In the genomic region with DNA sequence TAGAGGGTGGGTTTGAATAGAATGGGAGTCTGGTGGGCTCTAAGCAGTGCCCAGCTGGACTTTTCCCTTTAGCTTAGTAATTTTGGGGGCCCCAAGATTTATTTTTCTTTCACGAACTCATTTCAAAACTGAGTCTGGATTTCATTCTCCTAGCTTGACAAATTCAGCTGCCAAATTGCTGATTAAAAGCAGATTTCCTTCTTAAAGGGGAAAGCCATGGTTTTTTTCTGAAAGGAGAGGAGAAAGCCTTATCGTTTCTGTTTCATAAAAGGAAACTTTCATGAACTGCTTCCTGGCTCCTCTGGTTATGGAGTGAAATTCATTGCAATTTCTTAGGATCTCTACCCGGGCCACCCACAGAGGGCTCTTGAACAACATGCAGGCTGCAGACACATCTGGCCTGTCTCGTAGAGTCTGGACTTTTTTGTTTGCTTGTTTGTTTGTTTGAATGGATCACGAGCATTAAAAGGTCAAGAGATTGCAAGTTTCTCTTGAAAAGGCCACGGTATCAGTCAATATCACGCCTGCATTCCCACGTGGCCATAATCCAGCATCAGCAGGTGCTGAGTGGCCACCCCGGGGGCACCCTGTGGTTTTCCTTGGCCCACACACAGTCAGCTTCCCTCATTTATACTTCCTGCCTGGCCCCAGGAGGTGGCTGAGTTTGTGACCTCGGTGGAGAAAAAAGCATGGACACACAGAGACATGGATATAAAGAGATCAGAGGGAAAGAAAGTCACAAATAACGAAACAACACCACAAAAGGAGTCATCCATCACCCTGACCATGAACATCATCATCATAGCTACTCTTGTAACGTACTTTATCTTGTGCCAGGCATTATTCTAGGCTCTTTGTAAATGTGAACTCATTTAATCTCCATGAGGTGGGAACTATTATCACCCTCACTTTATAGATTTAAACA, we compare ENCODE assay signal across 11 cellular contexts. TPM values are rescaled to one million over a fixed set of nuclear protein-coding genes. Genes with fewer than 3 reads are reported as not detected.
DNase-seq lines count a peak whose midpoint lies in the region; ATAC-seq, FAIRE-seq and TF ChIP-seq lines count a peak whose summit lies in the region.
"Had no signal": no experiment of that assay in that cellular context is flagged by ENCODE, and none has a peak within 500 bp of the region (broad histone marks: within the 10 kb centered on the region; RNA-seq: fewer than 3 reads in every experiment).

No MANE protein-coding gene starts in this region.

- H3K36me3 ChIP-seq in HepG2 (replicated peaks in 1 of 2; ENCODE audit: control insufficient read depth in 1 of 2, insufficient read depth in 2 of 2, low read length in 2 of 2) (no peaks in the 10 kb centered on the region), right lobe of liver (no peaks in the 10 kb centered on the region), H1 (ENCODE audit: control insufficient read depth in 2 of 4, insufficient read depth in 4 of 4, low read length in 3 of 4) (no peaks in the 10 kb centered on the region)
- H3K36me3 ChIP-seq: esophagus muscularis mucosa had no signal

- H3K27ac ChIP-seq in HepG2 (ENCODE audit: extremely low read length, insufficient read depth, low read length) (no peak overlapping the region), right lobe of liver (no peak overlapping the region), H1 (ENCODE audit: low read depth, low read length) (no peak overlapping the region)
- H3K27ac ChIP-seq: esophagus muscularis mucosa had no signal

- H2BK5ac ChIP-seq in H1 (ENCODE audit: low read depth, low read length), result no peak overlapping the region

- H2AK5ac ChIP-seq in H1 (ENCODE audit: low read depth, low read length), result no peak overlapping the region

- H2BK15ac ChIP-seq in H1 (ENCODE audit: low read length), result no peak overlapping the region

- no peak overlapping the region for H4K91ac ChIP-seq in H1 (replicated peaks; ENCODE audit: insufficient read length, low read length)

- no peaks in the 10 kb centered on the region for H3K79me1 ChIP-seq in H1 (ENCODE audit: low read depth, low read length)

- no peak overlapping the region for H3K4me3 ChIP-seq in HepG2 (replicated peaks in 1 of 3; ENCODE audit: insufficient read depth in 1 of 3, low read depth in 2 of 3, low read length in 3 of 3)
- H3K4me3 ChIP-seq in right lobe of liver, result no peak overlapping the region
- peak overlapping the region in 1 of 4 experiments; percentile 0; a peak in 1 of 8 replicates for H3K4me3 ChIP-seq in H1 (ENCODE audit: extremely low read depth in 1 of 4, insufficient read depth in 2 of 4, low read depth in 3 of 4, low read length in 4 of 4)
- H3K4me3 ChIP-seq: esophagus muscularis mucosa had no signal

- WGBS in HepG2 (ENCODE audit: low lambda C conversion rate), result 4% methylated on average over 12 of the region's 12 CpGs
- WGBS in right lobe of liver (ENCODE audit: insufficient coverage, low coverage, low lambda C conversion rate, missing lambda C conversion rate), result 3% methylated on average over 12 of the region's 12 CpGs
- 37% methylated on average over 12 of the region's 12 CpGs; no CpG with 5 or more reads in 1 of the 2 experiments for WGBS in H1 (ENCODE audit: extremely low coverage in 1 of 2, insufficient coverage in 1 of 2, insufficient read length in 1 of 2, insufficient replicate concordance in 2 of 2, low coverage in 1 of 2, low lambda C conversion rate in 2 of 2, missing lambda C conversion rate in 1 of 2), 2 experiments

- intact Hi-C loops in HepG2 (cut with micrococcal nuclease; ENCODE audit: unreplicated experiment) (no loop called here), right lobe of liver (cut with DNase I) (no loop called here)

- TF ChIP-seq POLR2A in HepG2 (IDR thresholded peaks at IDR 0.05; ENCODE audit: insufficient read depth in 1 of 2, low read depth in 2 of 2, low read length in 2 of 2) (no peak), right lobe of liver (IDR thresholded peaks at IDR 0.05) (no peak), H1 (IDR thresholded peaks at IDR 0.05; ENCODE audit: control extremely low read depth in 1 of 2, low read depth in 2 of 2, low read length in 2 of 2) (no peak)

- H3K4ac ChIP-seq in H1 (replicated peaks; ENCODE audit: insufficient read length, low read depth, low read length), result no peak overlapping the region

- no peak overlapping the region for H2AFZ ChIP-seq in HepG2 (ENCODE audit: low read length)
- no peak overlapping the region for H2AFZ ChIP-seq in H1 (ENCODE audit: low read length)

- CTCF ChIA-PET in HepG2 (lab: Yijun Ruan, JAX; ENCODE audit: low intra/inter-chr PET ratio, low total read pairs), result interaction anchor here (1.1 to 1.3 kb wide), 4 partner anchors 15 to 252 kb away, joined by 3 to 5 read pairs (median 4); no protein-coding TSS in a partner anchor
- CTCF ChIA-PET in H1 (lab: Charles Lee; ENCODE audit: partially characterized antibody), result interaction anchor here (0.6 to 3.5 kb wide), 57 partner anchors 9 to 565 kb away, joined by 3 to 22 read pairs (median 4); a partner anchor contains a TSS

- TF ChIP-seq CTCF in HepG2 (CRISPR knock-in tag; IDR thresholded peaks at IDR 0.05), result no peak
- TF ChIP-seq CTCF in right lobe of liver (IDR thresholded peaks at IDR 0.05), result no peak
- TF ChIP-seq CTCF in H1 (IDR thresholded peaks at IDR 0.05; ENCODE audit: control extremely low read depth in 1 of 3, insufficient read depth in 1 of 3, low read depth in 1 of 3, low read length in 3 of 3), result no peak

- POLR2A ChIA-PET in HepG2 (lab: Yijun Ruan, JAX) (interaction anchor here (0.6 kb wide), 1 partner anchor 118 kb away, joined by 3 read pairs; no protein-coding TSS in a partner anchor), H1 (lab: Charles Lee; ENCODE audit: partially characterized antibody) (interaction anchor here (0.7 to 3.3 kb wide), 5 partner anchors 10 to 179 kb away, joined by 3 to 35 read pairs (median 3); a partner anchor contains a TSS)

- H3K4me1 ChIP-seq in HepG2 (ENCODE audit: insufficient read depth, low read length), result no peaks in the 10 kb centered on the region
- H3K4me1 ChIP-seq in right lobe of liver, result no peaks in the 10 kb centered on the region
- H3K4me1 ChIP-seq in H1 (replicated peaks in 1 of 4; ENCODE audit: control insufficient read depth in 3 of 4, insufficient read depth in 4 of 4, low read length in 3 of 4), result peaks cover 0 to 7% (median 5%) of the 10 kb centered on the region in 4 experiments; a peak in 5 of 7 replicates
- H3K4me1 ChIP-seq: Caco-2 had no signal

- TF ChIP-seq RAD21 in HepG2 (CRISPR knock-in tag; IDR thresholded peaks at IDR 0.05) (no peak), H1 (IDR thresholded peaks at IDR 0.05 in 1 of 2, conservative IDR thresholded peaks at IDR 0.05 in 1 of 2; ENCODE audit: low read depth in 2 of 2, low read length in 2 of 2) (no peak)

- H3K56ac ChIP-seq in H1 (replicated peaks; ENCODE audit: insufficient read length, low read depth, low read length), result no peak overlapping the region

- no TSS peak for BruUV-seq in HepG2 (replicated peaks; lab: Mats Ljungman, UMichigan)

- no peak overlapping the region for H3K23ac ChIP-seq in H1 (ENCODE audit: insufficient read length)

- no peak overlapping the region for H3K14ac ChIP-seq in H1 (ENCODE audit: insufficient read length)

- no peaks in the 10 kb centered on the region for H4K20me1 ChIP-seq in HepG2 (ENCODE audit: insufficient read depth, low read length)
- no peaks in the 10 kb centered on the region for H4K20me1 ChIP-seq in H1 (replicated peaks in 1 of 2; ENCODE audit: control insufficient read depth in 1 of 2, insufficient read depth in 2 of 2, low read length in 2 of 2)

- H3K18ac ChIP-seq in H1 (ENCODE audit: extremely low read depth, low read length), result no peak overlapping the region

- H3K9ac ChIP-seq in HepG2 (ENCODE audit: insufficient read depth, low read depth, low read length) (no peak overlapping the region), H1 (replicated peaks in 1 of 4; ENCODE audit: extremely low read depth in 1 of 4, low read depth in 3 of 4, low read length in 3 of 4) (no peak overlapping the region)

- H2BK12ac ChIP-seq in H1 (ENCODE audit: low read depth, low read length), result no peak overlapping the region

- no peaks in the 10 kb centered on the region for H3K79me2 ChIP-seq in HepG2 (ENCODE audit: insufficient read depth, low read length)
- no peaks in the 10 kb centered on the region for H3K79me2 ChIP-seq in H1 (ENCODE audit: control insufficient read depth in 1 of 2, insufficient read depth in 2 of 2, low read length in 2 of 2)

- ATAC-seq in HepG2 (peak; percentile 38), right lobe of liver (no peak), GM21717 (IDR thresholded peaks at IDR 0.05; ENCODE audit: unreplicated experiment) (no peak)

- no peak for TF ChIP-seq EP300 in HepG2 (IDR thresholded peaks at IDR 0.05; ENCODE audit: low read depth in 2 of 2, low read length in 2 of 2)
- TF ChIP-seq EP300 in HepG2 (CRISPR knock-in tag; IDR thresholded peaks at IDR 0.05; ENCODE audit: borderline replicate concordance), result no peak
- TF ChIP-seq EP300 in H1 (IDR thresholded peaks at IDR 0.05; ENCODE audit: borderline replicate concordance in 1 of 2, low read depth in 2 of 2, low read length in 2 of 2), result no peak

- DNase-seq in HepG2 (ENCODE audit: low spot score) (no peak), right lobe of liver (no peak), NCI-H345 treated with DMSO at 0.1 percent for 48 hours (lab: John Stamatoyannopoulos, UW; ENCODE audit: unreplicated experiment) (peak; percentile 33), H1 (ENCODE audit: low read depth in 1 of 2, low spot score in 2 of 2) (peak in 1 of 2 experiments; percentile 48), nucleus accumbens (lab: John Stamatoyannopoulos, UW) (no peak), islet precursor cell (no peak), activated gamma-delta T cell (lab: John Stamatoyannopoulos, UW) (no peak)

- H3K27me3 ChIP-seq in HepG2 (ENCODE audit: control insufficient read depth in 1 of 2, insufficient read depth in 2 of 2, low read length in 2 of 2), result peaks cover 0 to 2% of the 10 kb centered on the region in 2 experiments; a peak in 2 of 5 replicates
- no peaks in the 10 kb centered on the region for H3K27me3 ChIP-seq in right lobe of liver
- H3K27me3 ChIP-seq in H1 (replicated peaks in 1 of 4; ENCODE audit: control insufficient read depth in 3 of 4, extremely low read depth in 1 of 4, insufficient read depth in 3 of 4, low read length in 3 of 4), result no peaks in the 10 kb centered on the region; a peak in 1 of 7 replicates

- no peak overlapping the region for H3K4me2 ChIP-seq in HepG2 (ENCODE audit: low read depth, low read length)
- peak overlapping the region in 1 of 2 experiments; percentile 44; a peak in 2 of 4 replicates for H3K4me2 ChIP-seq in H1 (ENCODE audit: insufficient read depth in 1 of 2, low read depth in 2 of 2, low read length in 2 of 2)

- no peak for FAIRE-seq in HepG2 (lab: Jason Lieb, UNC)
- FAIRE-seq in H1 (lab: Jason Lieb, UNC), result no peak

- H3K9me3 ChIP-seq in HepG2 (ENCODE audit: low read length) (no peaks in the 10 kb centered on the region), right lobe of liver (no peaks in the 10 kb centered on the region), H1 (ENCODE audit: insufficient read depth in 2 of 2, low read depth in 1 of 2, low read length in 1 of 2) (no peaks in the 10 kb centered on the region)
- H3K9me3 ChIP-seq: Caco-2, esophagus muscularis mucosa had no signal

- no peak overlapping the region for H2BK120ac ChIP-seq in H1 (replicated peaks; ENCODE audit: low read depth, low read length)

- H2BK20ac ChIP-seq in H1 (ENCODE audit: low read length), result no peak overlapping the region

- H4K5ac ChIP-seq in H1 (ENCODE audit: insufficient read length, low read depth, low read length), result no peak overlapping the region

- H4K8ac ChIP-seq in H1 (ENCODE audit: extremely low read depth, insufficient read depth, low read length), result no peak overlapping the region

- H3K23me2 ChIP-seq in H1 (ENCODE audit: low read depth, low read length), result no peaks in the 10 kb centered on the region

- in situ Hi-C loops in HepG2 (cut with HindIII; ENCODE audit: extremely low pct_ligation_motif_present, low pct_unique_long_range_greater_than_20kb), result no loop called here

RNA-seq across cellular contexts. Expression of a gene that starts 10.5 kb away (rescaled TPM):
- total RNA-seq in HepG2 (2016; rRNA removed; fragmentation: Illumina TruSeq; extraction: Trizol) (not detected in 2 replicates), right lobe of liver (not detected)
- total RNA-seq in HepG2 (2016; cell fraction: cytosol; rRNA removed; fragmentation: Illumina TruSeq; extraction: Trizol; ENCODE audit: low read depth), result not detected in 2 replicates
- total RNA-seq in HepG2 (2016; cell fraction: insoluble cytoplasmic fraction; rRNA removed; fragmentation: Illumina TruSeq; extraction: Trizol), result not detected in 2 replicates
- total RNA-seq in HepG2 (2016; cell fraction: membrane; rRNA removed; fragmentation: Illumina TruSeq; extraction: Trizol), result not detected in 2 replicates
- not detected in 2 replicates for total RNA-seq in HepG2 (2016; cell fraction: nucleus; rRNA removed; fragmentation: Illumina TruSeq; extraction: Trizol)
- polyA plus RNA-seq in HepG2 (2011; rRNA removed) (not detected in 2 replicates), H1 (2011; rRNA removed) (0.44 and 6.8 TPM in 2 replicates)
- polyA plus RNA-seq in HepG2 (2011; cell fraction: cytosol; rRNA removed), result not detected in 2 replicates
- polyA plus RNA-seq in HepG2 (2011; cell fraction: nucleus; rRNA removed), result not detected in 2 replicates
- not detected in 2 replicates for polyA plus RNA-seq in HepG2 (2012)
- polyA plus RNA-seq in HepG2 (2016; cell fraction: cytosol; fragmentation: Illumina TruSeq; extraction: Trizol; ENCODE audit: low read depth), result not detected in 2 replicates
- polyA plus RNA-seq in HepG2 (2016; cell fraction: insoluble cytoplasmic fraction; fragmentation: Illumina TruSeq; extraction: Trizol; ENCODE audit: low read depth), result not detected in 2 replicates
- polyA plus RNA-seq in HepG2 (2016; cell fraction: membrane; fragmentation: Illumina TruSeq; extraction: Trizol; ENCODE audit: low read depth), result not detected in 2 replicates
- not detected in 2 replicates for polyA plus RNA-seq in HepG2 (2016; cell fraction: nucleus; fragmentation: Illumina TruSeq; extraction: Trizol; ENCODE audit: insufficient read depth, low read depth)
- polyA minus RNA-seq in HepG2 (2011; rRNA and poly(A)+ RNA removed; ENCODE audit: low replicate concordance), result not detected in 2 replicates
- not detected in 2 replicates for polyA minus RNA-seq in HepG2 (2011; cell fraction: cytosol; rRNA and poly(A)+ RNA removed)
- not detected in 2 replicates for polyA minus RNA-seq in HepG2 (2011; cell fraction: nucleus; rRNA and poly(A)+ RNA removed)
- total RNA-seq in H1 (2021; fragmentation: NEBNext Ultra II Directional; extraction: Animal tissue kit (Norgen Biotek cat#: 25700)), result 1.3 TPM in 1 of 2 replicates, not detected in the other
- polyA plus RNA-seq in H1 (2011; cell fraction: cytosol; rRNA removed), result 0.41 TPM
- polyA plus RNA-seq in H1 (2011; cell fraction: nucleus; rRNA removed), result 2.3 TPM
- 0.20 to 1.7 TPM (median 0.57 TPM) in 4 replicates for polyA plus RNA-seq in H1 (2012, experiment 1 of 2)
- polyA plus RNA-seq in H1 (2012, experiment 2 of 2), result not detected
- 0.91 TPM for polyA plus RNA-seq in H1 (2013, experiment 1 of 2)
- 0.77 TPM for polyA plus RNA-seq in H1 (2013, experiment 2 of 2)
- 0.82 TPM in 1 of 2 replicates, not detected in the other for polyA minus RNA-seq in H1 (2011; rRNA and poly(A)+ RNA removed)
- not detected for polyA minus RNA-seq in H1 (2011; cell fraction: cytosol; rRNA and poly(A)+ RNA removed)
- polyA minus RNA-seq in H1 (2011; cell fraction: nucleus; rRNA and poly(A)+ RNA removed), result not detected
- total RNA-seq: Caco-2, esophagus muscularis mucosa had no signal
- polyA plus RNA-seq: IgD-negative memory B cell had no signal

RNA-seq across cellular contexts. Expression of a gene that starts 31.2 kb away (rescaled TPM):
- total RNA-seq in HepG2 (2016; rRNA removed; fragmentation: Illumina TruSeq; extraction: Trizol) (not detected in 2 replicates), right lobe of liver (not detected)
- not detected in 2 replicates for total RNA-seq in HepG2 (2016; cell fraction: cytosol; rRNA removed; fragmentation: Illumina TruSeq; extraction: Trizol; ENCODE audit: low read depth)
- total RNA-seq in HepG2 (2016; cell fraction: insoluble cytoplasmic fraction; rRNA removed; fragmentation: Illumina TruSeq; extraction: Trizol), result not detected in 2 replicates
- not detected in 2 replicates for total RNA-seq in HepG2 (2016; cell fraction: membrane; rRNA removed; fragmentation: Illumina TruSeq; extraction: Trizol)
- total RNA-seq in HepG2 (2016; cell fraction: nucleus; rRNA removed; fragmentation: Illumina TruSeq; extraction: Trizol), result not detected in 2 replicates
- polyA plus RNA-seq in HepG2 (2011; rRNA removed) (not detected in 2 replicates), H1 (2011; rRNA removed) (1.7 and 2.0 TPM in 2 replicates)
- not detected in 2 replicates for polyA plus RNA-seq in HepG2 (2011; cell fraction: cytosol; rRNA removed)
- not detected in 2 replicates for polyA plus RNA-seq in HepG2 (2011; cell fraction: nucleus; rRNA removed)
- polyA plus RNA-seq in HepG2 (2012), result not detected in 2 replicates
- not detected in 2 replicates for polyA plus RNA-seq in HepG2 (2016; cell fraction: cytosol; fragmentation: Illumina TruSeq; extraction: Trizol; ENCODE audit: low read depth)
- not detected in 2 replicates for polyA plus RNA-seq in HepG2 (2016; cell fraction: insoluble cytoplasmic fraction; fragmentation: Illumina TruSeq; extraction: Trizol; ENCODE audit: low read depth)
- not detected in 2 replicates for polyA plus RNA-seq in HepG2 (2016; cell fraction: membrane; fragmentation: Illumina TruSeq; extraction: Trizol; ENCODE audit: low read depth)
- polyA plus RNA-seq in HepG2 (2016; cell fraction: nucleus; fragmentation: Illumina TruSeq; extraction: Trizol; ENCODE audit: insufficient read depth, low read depth), result not detected in 2 replicates
- polyA minus RNA-seq in HepG2 (2011; rRNA and poly(A)+ RNA removed; ENCODE audit: low replicate concordance), result 0.23 TPM in 1 of 2 replicates, not detected in the other
- polyA minus RNA-seq in HepG2 (2011; cell fraction: cytosol; rRNA and poly(A)+ RNA removed), result not detected in 2 replicates
- polyA minus RNA-seq in HepG2 (2011; cell fraction: nucleus; rRNA and poly(A)+ RNA removed), result not detected in 2 replicates
- total RNA-seq in H1 (2021; fragmentation: NEBNext Ultra II Directional; extraction: Animal tissue kit (Norgen Biotek cat#: 25700)), result 0.55 and 0.76 TPM in 2 replicates
- 1.2 TPM for polyA plus RNA-seq in H1 (2011; cell fraction: cytosol; rRNA removed)
- 1.1 TPM for polyA plus RNA-seq in H1 (2011; cell fraction: nucleus; rRNA removed)
- 0.34 to 0.86 TPM (median 0.69 TPM) in 4 replicates for polyA plus RNA-seq in H1 (2012, experiment 1 of 2)
- 0.63 TPM for polyA plus RNA-seq in H1 (2012, experiment 2 of 2)
- 0.73 TPM for polyA plus RNA-seq in H1 (2013, experiment 1 of 2)
- polyA plus RNA-seq in H1 (2013, experiment 2 of 2), result 0.77 TPM
- 0.25 and 0.78 TPM in 2 replicates for polyA minus RNA-seq in H1 (2011; rRNA and poly(A)+ RNA removed)
- not detected for polyA minus RNA-seq in H1 (2011; cell fraction: cytosol; rRNA and poly(A)+ RNA removed)
- not detected for polyA minus RNA-seq in H1 (2011; cell fraction: nucleus; rRNA and poly(A)+ RNA removed)
- total RNA-seq: Caco-2, esophagus muscularis mucosa had no signal
- polyA plus RNA-seq: IgD-negative memory B cell had no signal

RNA-seq across cellular contexts. Expression of a gene that starts 47.7 kb away (rescaled TPM):
- total RNA-seq in HepG2 (2016; rRNA removed; fragmentation: Illumina TruSeq; extraction: Trizol) (0.15 TPM in 1 of 2 replicates, not detected in the other), right lobe of liver (not detected)
- not detected in 2 replicates for total RNA-seq in HepG2 (2016; cell fraction: cytosol; rRNA removed; fragmentation: Illumina TruSeq; extraction: Trizol; ENCODE audit: low read depth)
- total RNA-seq in HepG2 (2016; cell fraction: insoluble cytoplasmic fraction; rRNA removed; fragmentation: Illumina TruSeq; extraction: Trizol), result 0.13 TPM in 1 of 2 replicates, not detected in the other
- total RNA-seq in HepG2 (2016; cell fraction: membrane; rRNA removed; fragmentation: Illumina TruSeq; extraction: Trizol), result 0.14 TPM in 1 of 2 replicates, not detected in the other
- total RNA-seq in HepG2 (2016; cell fraction: nucleus; rRNA removed; fragmentation: Illumina TruSeq; extraction: Trizol), result not detected in 2 replicates
- polyA plus RNA-seq in HepG2 (2011; rRNA removed) (1.6 and 1.8 TPM in 2 replicates), H1 (2011; rRNA removed) (2.6 and 3.2 TPM in 2 replicates)
- 1.3 and 1.4 TPM in 2 replicates for polyA plus RNA-seq in HepG2 (2011; cell fraction: cytosol; rRNA removed)
- 0.21 and 0.57 TPM in 2 replicates for polyA plus RNA-seq in HepG2 (2011; cell fraction: nucleus; rRNA removed)
- polyA plus RNA-seq in HepG2 (2012), result 0.13 and 0.44 TPM in 2 replicates
- 0.14 TPM in 1 of 2 replicates, not detected in the other for polyA plus RNA-seq in HepG2 (2016; cell fraction: cytosol; fragmentation: Illumina TruSeq; extraction: Trizol; ENCODE audit: low read depth)
- 0.39 TPM in 1 of 2 replicates, not detected in the other for polyA plus RNA-seq in HepG2 (2016; cell fraction: insoluble cytoplasmic fraction; fragmentation: Illumina TruSeq; extraction: Trizol; ENCODE audit: low read depth)
- polyA plus RNA-seq in HepG2 (2016; cell fraction: membrane; fragmentation: Illumina TruSeq; extraction: Trizol; ENCODE audit: low read depth), result 0.16 TPM in 1 of 2 replicates, not detected in the other
- polyA plus RNA-seq in HepG2 (2016; cell fraction: nucleus; fragmentation: Illumina TruSeq; extraction: Trizol; ENCODE audit: insufficient read depth, low read depth), result 0.36 and 0.41 TPM in 2 replicates
- polyA minus RNA-seq in HepG2 (2011; rRNA and poly(A)+ RNA removed; ENCODE audit: low replicate concordance), result 1.2 TPM in 1 of 2 replicates, not detected in the other
- 0.69 TPM in 1 of 2 replicates, not detected in the other for polyA minus RNA-seq in HepG2 (2011; cell fraction: cytosol; rRNA and poly(A)+ RNA removed)
- not detected in 2 replicates for polyA minus RNA-seq in HepG2 (2011; cell fraction: nucleus; rRNA and poly(A)+ RNA removed)
- total RNA-seq in H1 (2021; fragmentation: NEBNext Ultra II Directional; extraction: Animal tissue kit (Norgen Biotek cat#: 25700)), result 0.55 and 0.69 TPM in 2 replicates
- polyA plus RNA-seq in H1 (2011; cell fraction: cytosol; rRNA removed), result 2.5 TPM
- polyA plus RNA-seq in H1 (2011; cell fraction: nucleus; rRNA removed), result 1.7 TPM
- 1.3 to 2.5 TPM (median 2.3 TPM) in 4 replicates for polyA plus RNA-seq in H1 (2012, experiment 1 of 2)
- 2.4 TPM for polyA plus RNA-seq in H1 (2012, experiment 2 of 2)
- 1.4 TPM for polyA plus RNA-seq in H1 (2013, experiment 1 of 2)
- 1.8 TPM for polyA plus RNA-seq in H1 (2013, experiment 2 of 2)
- 1.3 and 2.0 TPM in 2 replicates for polyA minus RNA-seq in H1 (2011; rRNA and poly(A)+ RNA removed)
- polyA minus RNA-seq in H1 (2011; cell fraction: cytosol; rRNA and poly(A)+ RNA removed), result not detected
- 0.60 TPM for polyA minus RNA-seq in H1 (2011; cell fraction: nucleus; rRNA and poly(A)+ RNA removed)
- total RNA-seq: esophagus muscularis mucosa had no signal
- polyA plus RNA-seq: IgD-negative memory B cell had no signal

RNA-seq across cellular contexts. Expression of a gene that starts 48.4 kb away (rescaled TPM):
- total RNA-seq in HepG2 (2016; rRNA removed; fragmentation: Illumina TruSeq; extraction: Trizol), result not detected in 2 replicates
- total RNA-seq in HepG2 (2016; cell fraction: cytosol; rRNA removed; fragmentation: Illumina TruSeq; extraction: Trizol; ENCODE audit: low read depth), result not detected in 2 replicates
- not detected in 2 replicates for total RNA-seq in HepG2 (2016; cell fraction: insoluble cytoplasmic fraction; rRNA removed; fragmentation: Illumina TruSeq; extraction: Trizol)
- total RNA-seq in HepG2 (2016; cell fraction: membrane; rRNA removed; fragmentation: Illumina TruSeq; extraction: Trizol), result not detected in 2 replicates
- not detected in 2 replicates for total RNA-seq in HepG2 (2016; cell fraction: nucleus; rRNA removed; fragmentation: Illumina TruSeq; extraction: Trizol)
- 0.11 TPM in 1 of 2 replicates, not detected in the other for polyA plus RNA-seq in HepG2 (2011; rRNA removed)
- polyA plus RNA-seq in HepG2 (2011; cell fraction: cytosol; rRNA removed), result not detected in 2 replicates
- 0.31 and 0.35 TPM in 2 replicates for polyA plus RNA-seq in HepG2 (2011; cell fraction: nucleus; rRNA removed)
- not detected in 2 replicates for polyA plus RNA-seq in HepG2 (2012)
- polyA plus RNA-seq in HepG2 (2016; cell fraction: cytosol; fragmentation: Illumina TruSeq; extraction: Trizol; ENCODE audit: low read depth), result not detected in 2 replicates
- polyA plus RNA-seq in HepG2 (2016; cell fraction: insoluble cytoplasmic fraction; fragmentation: Illumina TruSeq; extraction: Trizol; ENCODE audit: low read depth), result not detected in 2 replicates
- polyA plus RNA-seq in HepG2 (2016; cell fraction: membrane; fragmentation: Illumina TruSeq; extraction: Trizol; ENCODE audit: low read depth), result not detected in 2 replicates
- not detected in 2 replicates for polyA plus RNA-seq in HepG2 (2016; cell fraction: nucleus; fragmentation: Illumina TruSeq; extraction: Trizol; ENCODE audit: insufficient read depth, low read depth)
- polyA minus RNA-seq in HepG2 (2011; rRNA and poly(A)+ RNA removed; ENCODE audit: low replicate concordance), result not detected in 2 replicates
- polyA minus RNA-seq in HepG2 (2011; cell fraction: cytosol; rRNA and poly(A)+ RNA removed), result not detected in 2 replicates
- 0.37 and 0.64 TPM in 2 replicates for polyA minus RNA-seq in HepG2 (2011; cell fraction: nucleus; rRNA and poly(A)+ RNA removed)
- total RNA-seq in right lobe of liver, result not detected
- not detected in 2 replicates for total RNA-seq in H1 (2021; fragmentation: NEBNext Ultra II Directional; extraction: Animal tissue kit (Norgen Biotek cat#: 25700))
- 0.20 and 0.36 TPM in 2 replicates for polyA plus RNA-seq in H1 (2011; rRNA removed)
- 0.59 TPM for polyA plus RNA-seq in H1 (2011; cell fraction: cytosol; rRNA removed)
- polyA plus RNA-seq in H1 (2011; cell fraction: nucleus; rRNA removed), result 0.57 TPM
- polyA plus RNA-seq in H1 (2012, experiment 1 of 2), result 0.30 to 0.33 TPM in 2 of 4 replicates, not detected in the others
- 0.55 TPM for polyA plus RNA-seq in H1 (2012, experiment 2 of 2)
- polyA plus RNA-seq in H1 (2013, experiment 1 of 2), result 0.04 TPM
- polyA plus RNA-seq in H1 (2013, experiment 2 of 2), result 0.11 TPM
- not detected in 2 replicates for polyA minus RNA-seq in H1 (2011; rRNA and poly(A)+ RNA removed)
- polyA minus RNA-seq in H1 (2011; cell fraction: cytosol; rRNA and poly(A)+ RNA removed), result not detected
- not detected for polyA minus RNA-seq in H1 (2011; cell fraction: nucleus; rRNA and poly(A)+ RNA removed)
- total RNA-seq: Caco-2, esophagus muscularis mucosa had no signal
- polyA plus RNA-seq: IgD-negative memory B cell had no signal
